1 cellular context compared by ENCODE assay signal in genomic region chr12:12336049-12336411, GRCh38.
TF ChIP-seq lines count a peak whose summit lies in the region.

No MANE protein-coding gene starts in this region.

TF ChIP-seq in GM12878, 131 proteins besides CTCF, POLR2A, EP300 and RAD21:
- TF ChIP-seq PKNOX1 (IDR thresholded peaks at IDR 0.05) (no peak), GABPA (IDR thresholded peaks at IDR 0.05; ENCODE audit: low read depth) (no peak), SUPT20H (IDR thresholded peaks at IDR 0.05; ENCODE audit: borderline replicate concordance, control insufficient read depth, low read depth, low read length) (no peak), EGR1 (IDR thresholded peaks at IDR 0.05; ENCODE audit: borderline replicate concordance in 1 of 2, low read depth in 2 of 2, low read length in 2 of 2) (no peak), SMAD1 (IDR thresholded peaks at IDR 0.05; ENCODE audit: low read depth, partially characterized antibody) (no peak), YY1 (IDR thresholded peaks at IDR 0.05; ENCODE audit: low read depth, low read length) (no peak), ASH2L (IDR thresholded peaks at IDR 0.05; ENCODE audit: borderline replicate concordance, low read depth) (no peak), SREBF1 (IDR thresholded peaks at IDR 0.05; ENCODE audit: low read length) (no peak), POU2F2 (IDR thresholded peaks at IDR 0.05; ENCODE audit: borderline replicate concordance, low read depth, low read length) (peak; percentile 95; the same call in 2 of the 3 replicates), ETV6 (conservative IDR thresholded peaks at IDR 0.05 in 1 of 2, IDR thresholded peaks at IDR 0.05 in 1 of 2; ENCODE audit: borderline replicate concordance in 1 of 2, low read depth in 1 of 2) (no peak), CEBPZ (IDR thresholded peaks at IDR 0.05; ENCODE audit: low read depth, low read length) (no peak), MXI1 (IDR thresholded peaks at IDR 0.05; ENCODE audit: low read depth, low read length) (no peak), JUNB (IDR thresholded peaks at IDR 0.05) (peak; percentile 45), SKIL (IDR thresholded peaks at IDR 0.05; ENCODE audit: low read depth, poor library complexity, severe bottlenecking) (no peak), ZZZ3 (IDR thresholded peaks at IDR 0.05; ENCODE audit: control insufficient read depth, insufficient read length, low read depth) (no peak), PRDM15 (CRISPR knock-in tag; IDR thresholded peaks at IDR 0.05) (no peak), ZNF217 (IDR thresholded peaks at IDR 0.05) (no peak), ELK1 (IDR thresholded peaks at IDR 0.05; ENCODE audit: low read depth, low read length) (no peak), NFYA (IDR thresholded peaks at IDR 0.05; ENCODE audit: borderline replicate concordance, low read depth, low read length) (no peak), E4F1 (IDR thresholded peaks at IDR 0.05; ENCODE audit: borderline replicate concordance, partially characterized antibody) (no peak), SRF (IDR thresholded peaks at IDR 0.05; ENCODE audit: low read depth in 2 of 2, low read length in 2 of 2) (no peak), NR2C1 (IDR thresholded peaks at IDR 0.05) (no peak), MYB (IDR thresholded peaks at IDR 0.05; ENCODE audit: borderline replicate concordance, low read depth, low read length) (no peak), IRF4 (IDR thresholded peaks at IDR 0.05; ENCODE audit: low read depth, low read length) (0 out of 2 replicates have a peak, but pooled peaks have one; percentile 55), HSF1 (IDR thresholded peaks at IDR 0.05; ENCODE audit: low read depth, low read length) (no peak), MEF2A (IDR thresholded peaks at IDR 0.05; ENCODE audit: insufficient read depth, low read depth, low read length) (no peak), TAF1 (IDR thresholded peaks at IDR 0.05; ENCODE audit: borderline replicate concordance, low read depth, low read length) (no peak), JUND (IDR thresholded peaks at IDR 0.05; ENCODE audit: low read depth, low read length) (no peak), TCF7 (IDR thresholded peaks at IDR 0.05; ENCODE audit: borderline replicate concordance) (no peak), FOXK2 (IDR thresholded peaks at IDR 0.05) (0 out of 2 replicates have a peak, but pooled peaks have one; percentile 47), ZNF207 (IDR thresholded peaks at IDR 0.05; ENCODE audit: borderline replicate concordance) (no peak), RUNX3 (IDR thresholded peaks at IDR 0.05; ENCODE audit: low read length) (no peak), IKZF2 (IDR thresholded peaks at IDR 0.05) (peak in 1 of 2 experiments; percentile 58; a peak in 1 of 4 replicates), KLF5 (IDR thresholded peaks at IDR 0.05; ENCODE audit: partially characterized antibody) (no peak), REST (IDR thresholded peaks at IDR 0.05; ENCODE audit: low read depth, low read length) (no peak), NKRF (conservative IDR thresholded peaks at IDR 0.05) (no peak)
